11 cellular contexts compared by ENCODE assay signal in the genomic region with DNA sequence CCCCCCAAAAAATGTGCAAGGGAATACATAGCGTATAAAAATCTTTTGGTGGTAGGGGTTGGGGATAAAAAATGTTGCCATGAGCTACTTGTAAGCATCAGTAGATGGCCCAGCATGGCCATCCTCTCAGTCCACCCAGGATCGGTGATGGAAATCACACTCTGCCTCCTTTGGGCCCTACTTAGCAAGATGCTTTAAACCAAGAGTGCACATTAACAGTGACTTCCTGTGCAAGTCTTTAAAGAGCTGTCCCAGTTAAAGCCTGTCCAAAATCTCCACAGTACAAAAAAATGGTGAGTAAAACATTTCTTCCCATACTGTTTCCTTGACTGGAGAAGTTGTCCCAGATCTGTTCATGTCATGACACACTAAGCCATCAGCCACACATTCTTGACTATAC. TPM values are rescaled to one million over a fixed set of nuclear protein-coding genes. Genes with fewer than 3 reads are reported as not detected.
A peak's percentile ranks its signal among the peaks of the same experiment; 100 is the strongest.
DNase-seq lines count a peak whose midpoint lies in the region; ATAC-seq, FAIRE-seq and TF ChIP-seq lines count a peak whose summit lies in the region.
"Had no signal": no experiment of that assay in that cellular context is flagged by ENCODE, and none has a peak within 500 bp of the region (broad histone marks: within the 10 kb centered on the region; RNA-seq: fewer than 3 reads in every experiment).

No MANE protein-coding gene starts in this region.

- H3K4me3 Mint-ChIP-seq in T-helper 1 cell treated with Interleukin-12 subunit alpha and Interleukin-12 subunit beta and Interleukin-4 antibody, amounts not matched to agents 30 μg/mL and 1 μg/mL, for 36 hours, result peak overlapping the region; percentile 78
- no peak overlapping the region for H3K4me3 Mint-ChIP-seq in osteocyte (ENCODE audit: unreplicated experiment)

- H3K4me3 ChIP-seq in muscle layer of duodenum (ENCODE audit: low read depth in 1 of 2, low read length in 2 of 2) (no peak overlapping the region), breast epithelium (no peak overlapping the region)
- H3K4me3 ChIP-seq: colonic mucosa had no signal

- H3K4me1 ChIP-seq in muscle layer of duodenum (ENCODE audit: control insufficient read depth in 1 of 2, insufficient read depth in 2 of 2, low read length in 2 of 2) (peaks cover 13 to 22% of the 10 kb centered on the region in 2 donors), breast epithelium (no peaks in the 10 kb centered on the region)
- H3K4me1 ChIP-seq: colonic mucosa had no signal

- peak; percentile 82 for FAIRE-seq in GM12891 (lab: Jason Lieb, UNC)

- intact Hi-C loops in breast epithelium (cut with DNase I; ENCODE audit: low total_unique reads), result no loop called here

- no peaks in the 10 kb centered on the region for H3K9me3 Mint-ChIP-seq in T-helper 1 cell treated with Interleukin-12 subunit alpha and Interleukin-12 subunit beta and Interleukin-4 antibody, amounts not matched to agents 30 μg/mL and 1 μg/mL, for 36 hours
- H3K9me3 Mint-ChIP-seq in osteocyte (ENCODE audit: unreplicated experiment), result peaks cover 5% of the 10 kb centered on the region

- peak overlapping the region; percentile 92 for H3K27ac Mint-ChIP-seq in T-helper 1 cell treated with Interleukin-12 subunit alpha and Interleukin-12 subunit beta and Interleukin-4 antibody, amounts not matched to agents 30 μg/mL and 1 μg/mL, for 36 hours
- H3K27ac Mint-ChIP-seq in osteocyte (ENCODE audit: unreplicated experiment), result no peak overlapping the region

- H3K27me3 Mint-ChIP-seq in T-helper 1 cell treated with Interleukin-12 subunit alpha and Interleukin-12 subunit beta and Interleukin-4 antibody, amounts not matched to agents 30 μg/mL and 1 μg/mL, for 36 hours (ENCODE audit: low read depth), result no peaks in the 10 kb centered on the region
- H3K27me3 Mint-ChIP-seq in osteocyte (ENCODE audit: unreplicated experiment), result no peaks in the 10 kb centered on the region

- H3K36me3 Mint-ChIP-seq in T-helper 1 cell treated with Interleukin-12 subunit alpha and Interleukin-12 subunit beta and Interleukin-4 antibody, amounts not matched to agents 30 μg/mL and 1 μg/mL, for 36 hours (ENCODE audit: low read depth), result peaks cover 44% of the 10 kb centered on the region
- H3K36me3 Mint-ChIP-seq in osteocyte (ENCODE audit: unreplicated experiment), result no peaks in the 10 kb centered on the region

- H3K9me3 ChIP-seq in muscle layer of duodenum (ENCODE audit: control insufficient read depth in 1 of 2, low read length in 2 of 2), result no peaks in the 10 kb centered on the region
- no peaks in the 10 kb centered on the region for H3K9me3 ChIP-seq in breast epithelium
- H3K9me3 ChIP-seq: colonic mucosa, SK-N-SH had no signal

- H3K27me3 ChIP-seq in muscle layer of duodenum (ENCODE audit: low read depth, low read length), result no peaks in the 10 kb centered on the region
- no peaks in the 10 kb centered on the region for H3K27me3 ChIP-seq in breast epithelium
- H3K27me3 ChIP-seq: colonic mucosa had no signal

- H3K4me1 Mint-ChIP-seq in T-helper 1 cell treated with Interleukin-12 subunit alpha and Interleukin-12 subunit beta and Interleukin-4 antibody, amounts not matched to agents 30 μg/mL and 1 μg/mL, for 36 hours (ENCODE audit: low read depth), result peaks cover 80% of the 10 kb centered on the region
- peaks cover 23% of the 10 kb centered on the region for H3K4me1 Mint-ChIP-seq in osteocyte (ENCODE audit: unreplicated experiment)

- no peak for TF ChIP-seq CTCF in breast epithelium (IDR thresholded peaks at IDR 0.05)
- no peak for TF ChIP-seq CTCF in osteocyte (IDR thresholded peaks at IDR 0.05)

- no peak for TF ChIP-seq POLR2A in GM12891 (IDR thresholded peaks at IDR 0.05; ENCODE audit: low read depth, low read length)
- no peak for TF ChIP-seq POLR2A in breast epithelium (IDR thresholded peaks at IDR 0.05)

- peak; percentile 34 for ATAC-seq in HG02623 (IDR thresholded peaks at IDR 0.05; ENCODE audit: unreplicated experiment)

- DNase-seq in GM12891 (ENCODE audit: insufficient read length, low spot score) (no peak), NOMO-1 treated with DMSO at 0.1 percent for 48 hours (lab: John Stamatoyannopoulos, UW; ENCODE audit: unreplicated experiment) (no peak), anterior cingulate cortex (lab: John Stamatoyannopoulos, UW) (no peak), breast epithelium (ENCODE audit: low spot score in 2 of 2) (no peak), osteocyte (ENCODE audit: extremely low spot score, unreplicated experiment) (no peak)
- DNase-seq: colonic mucosa, midbrain, SK-N-SH had no signal

- peak overlapping the region; percentile 76 for H3K27ac ChIP-seq in muscle layer of duodenum (ENCODE audit: low read length)
- H3K27ac ChIP-seq in breast epithelium, result no peak overlapping the region

- no peaks in the 10 kb centered on the region for H3K36me3 ChIP-seq in muscle layer of duodenum (ENCODE audit: control insufficient read depth in 1 of 2, insufficient read depth in 2 of 2, low read length in 2 of 2)
- no peaks in the 10 kb centered on the region for H3K36me3 ChIP-seq in breast epithelium
- H3K36me3 ChIP-seq: colonic mucosa had no signal

TF ChIP-seq in GM12891, 5 proteins besides CTCF, POLR2A, EP300 and RAD21:
- TF ChIP-seq PAX5 (IDR thresholded peaks at IDR 0.05; ENCODE audit: insufficient read depth, low read length, severe bottlenecking) (no peak), POLR2AphosphoS5 (IDR thresholded peaks at IDR 0.05; ENCODE audit: low read depth, low read length) (no peak), SPI1 (IDR thresholded peaks at IDR 0.05; ENCODE audit: low read depth, low read length) (no peak), TAF1 (IDR thresholded peaks at IDR 0.05; ENCODE audit: low read depth, low read length) (no peak), POU2F2 (IDR thresholded peaks at IDR 0.05; ENCODE audit: low read depth, low read length) (no peak)

RNA-seq across cellular contexts. Expression of gene ANKRD44, which starts 18.0 kb away (rescaled TPM):
- 13.8 TPM for polyA plus RNA-seq in GM12891 (2012; ENCODE audit: low read depth, missing spikeins)
- total RNA-seq in breast epithelium (10 to 100 TPM; 18.0 to 41.3 (median 19.9) TPM), osteocyte (14.3 and 16.6 TPM in 2 replicates)
